14 cellular contexts compared by ENCODE assay signal in genomic region chr1:151579436-151580225, GRCh38. TPM values are rescaled to one million over a fixed set of nuclear protein-coding genes. Genes with fewer than 3 reads are reported as not detected.
DNase-seq lines count a peak whose midpoint lies in the region; ATAC-seq and TF ChIP-seq lines count a peak whose summit lies in the region.
"Had no signal": no experiment of that assay in that cellular context is flagged by ENCODE, and none has a peak within 500 bp of the region (broad histone marks: within the 10 kb centered on the region; RNA-seq: fewer than 3 reads in every experiment).

No MANE protein-coding gene starts in this region.

- DNase-seq in AG10803 (ENCODE audit: low read depth) (peak; percentile 32), HT1080 (ENCODE audit: low read depth) (peak; percentile 86), brain microvascular endothelial cell (peak; percentile 28), islet precursor cell (peak; percentile 78), NCI-H1105 (lab: John Stamatoyannopoulos, UW) (no peak), T-helper 9 cell (no peak)
- DNase-seq in activated CD4-positive, CD25-positive, alpha-beta regulatory T cell (lab: John Stamatoyannopoulos, UW) = no peak
- DNase-seq: activated B cell treated with CpG ODN at 0.5 μM for 24 hours; activated naive CD4-positive, alpha-beta T cell; effector memory CD8-positive, alpha-beta T cell; left cardiac atrium had no signal

- no peak for TF ChIP-seq CTCF in AG10803 (conservative IDR thresholded peaks at IDR 0.05; ENCODE audit: low read length)
- TF ChIP-seq CTCF in brain microvascular endothelial cell (IDR thresholded peaks at IDR 0.05; ENCODE audit: low read depth, low read length, missing control alignments) = no peak

- in situ Hi-C loops in brain microvascular endothelial cell (cut with HindIII; ENCODE audit: low pct_ligation_motif_present, low sequenced_read_pairs) = no loop called here

- ATAC-seq in HG03025 (IDR thresholded peaks at IDR 0.05; ENCODE audit: low FRiP score, unreplicated experiment) = no peak
- ATAC-seq: effector memory CD8-positive, alpha-beta T cell; left cardiac atrium had no signal

- no peak overlapping the region for H3K27ac ChIP-seq in brain microvascular endothelial cell
- H3K27ac ChIP-seq: cardiac muscle cell, parathyroid adenoma had no signal

- H3K36me3 ChIP-seq in brain microvascular endothelial cell (replicated peaks) = no peaks in the 10 kb centered on the region

- H3K4me3 ChIP-seq in AG10803 (ENCODE audit: low read length) (no peak overlapping the region), brain microvascular endothelial cell (ENCODE audit: low read depth, low read length) (no peak overlapping the region)
- H3K4me3 ChIP-seq: cardiac muscle cell had no signal

- no peaks in the 10 kb centered on the region for H3K27me3 ChIP-seq in brain microvascular endothelial cell (replicated peaks)
- H3K27me3 ChIP-seq: cardiac muscle cell had no signal

RNA-seq across cellular contexts. Expression of gene SNX27, which starts 32.2 kb away (rescaled TPM):
- total RNA-seq in HT1080 (2014; rRNA removed; shearing (Covaris generic)) = 15.2 and 21.1 TPM in 2 replicates
- 16.3 and 19.8 TPM in 2 replicates for polyA plus RNA-seq in HT1080 (2015; cell fraction: cytosol; rRNA removed)
- polyA plus RNA-seq in HT1080 (2015; cell fraction: nucleus; rRNA removed) = 21.6 and 23.1 TPM in 2 replicates

RNA-seq across cellular contexts. Expression of gene TUFT1, which starts 39.5 kb away (rescaled TPM):
- 7.2 and 9.3 TPM in 2 replicates for total RNA-seq in HT1080 (2014; rRNA removed; shearing (Covaris generic))
- polyA plus RNA-seq in HT1080 (2015; cell fraction: cytosol; rRNA removed) = 13.7 and 13.8 TPM in 2 replicates
- 17.0 and 18.5 TPM in 2 replicates for polyA plus RNA-seq in HT1080 (2015; cell fraction: nucleus; rRNA removed)

Comparison
In these comparisons a context has a peak if more than half of its experiments do, and no peak if none do; other contexts are left out.
1. DNase-seq: peak in AG10803 (single experiment), HT1080 (single experiment), brain microvascular endothelial cell (single experiment) and islet precursor cell (single experiment); none in activated CD4-positive, CD25-positive, alpha-beta regulatory T cell (0 of 4), NCI-H1105 (single experiment) and T-helper 9 cell (single experiment).